In genomic region chr7:8135417-8135816, GRCh38 we compare ENCODE assay signal across 35 cellular contexts.
DNase-seq lines count a peak whose midpoint lies in the region; ATAC-seq, FAIRE-seq and TF ChIP-seq lines count a peak whose summit lies in the region.
"Had no signal": no experiment of that assay in that cellular context is flagged by ENCODE, and none has a peak within 500 bp of the region (broad histone marks: within the 10 kb centered on the region; RNA-seq: fewer than 3 reads in every experiment).

No MANE protein-coding gene starts in this region.

- POLR2A ChIA-PET in activated CD4-positive, alpha-beta memory T cell treated with anti-CD3 and anti-CD28 coated beads for 36 hours (lab: Charles Lee): interaction anchor here (1.3 to 2.5 kb wide), 2 partner anchors 10 to 165 kb away, joined by 4 to 27 read pairs; no protein-coding TSS in a partner anchor
- POLR2A ChIA-PET in activated CD4-positive, alpha-beta memory T cell treated with anti-CD3 and anti-CD28 coated beads, Interleukin-2, amount 10 ng/mL, durations not matched to agents 7 days and 5 days (lab: Charles Lee): interaction anchor here (1.0 to 6.1 kb wide), 6 partner anchors 8 to 166 kb away, joined by 3 to 51 read pairs (median 4); partner anchors contain the start of gene GLCCI1

- DNase-seq in activated CD4-positive, alpha-beta memory T cell treated with anti-CD3 and anti-CD28 coated beads for 36 hours: no peak
- no peak for DNase-seq in activated CD4-positive, alpha-beta memory T cell treated with anti-CD3 and anti-CD28 coated beads, Interleukin-2, amount 10 ng/mL, durations not matched to agents 7 days and 5 days
- no peak for DNase-seq in GM12892 (ENCODE audit: insufficient read length)
- DNase-seq in activated naive CD8-positive, alpha-beta T cell treated with anti-CD3 and anti-CD28 coated beads for 36 hours: no peak
- DNase-seq in stimulated activated effector memory CD8-positive, alpha-beta T cell treated with anti-CD3 and anti-CD28 coated beads, Interleukin-12 subunit alpha, Interleukin-12 subunit beta, amount 100 ng/mL, for 72 hours (ENCODE audit: low spot score in 2 of 2): no peak
- no peak for DNase-seq in stomach
- DNase-seq: activated CD4-positive, CD25-positive, alpha-beta regulatory T cell; activated naive CD4-positive, alpha-beta T cell treated with anti-CD3 and anti-CD28 coated beads, Interleukin-2, amount 50 U/mL, for 16 hours; anterior cingulate cortex; heart right ventricle; lower lobe of right lung; MG63; naive thymus-derived CD8-positive, alpha-beta T cell; NCI-H2029; NCI-H526; NK-92 treated with Interleukin-12 subunit alpha and Interleukin-12 subunit beta, amount 100 ng/mL, for 24 hours; PC-9; SK-N-SH; stimulated activated CD4-positive, alpha-beta T cell treated with anti-CD3 and anti-CD28 coated beads, Interleukin-15, amount 100 ng/mL, for 24 hours; stimulated activated naive B cell treated with anti-CD40 and anti-IgM and Interleukin-4, amounts not matched to agents 10 μg/mL and 1 μg/mL and 100 μg/mL, for 72 hours; testis had no signal

- H3K27ac Mint-ChIP-seq in activated CD4-positive, alpha-beta memory T cell treated with anti-CD3 and anti-CD28 coated beads for 36 hours: peak overlapping the region; percentile 47
- no peak overlapping the region for H3K27ac Mint-ChIP-seq in activated CD4-positive, alpha-beta memory T cell treated with anti-CD3 and anti-CD28 coated beads, Interleukin-2, amount 10 ng/mL, durations not matched to agents 7 days and 5 days
- peak overlapping the region; percentile 2 for H3K27ac Mint-ChIP-seq in activated naive CD8-positive, alpha-beta T cell treated with anti-CD3 and anti-CD28 coated beads for 36 hours
- no peak overlapping the region for H3K27ac Mint-ChIP-seq in stimulated activated effector memory CD8-positive, alpha-beta T cell treated with anti-CD3 and anti-CD28 coated beads, Interleukin-12 subunit alpha, Interleukin-12 subunit beta, amount 100 ng/mL, for 72 hours
- H3K27ac Mint-ChIP-seq: CD14-positive monocyte had no signal

- no peaks in the 10 kb centered on the region for H3K36me3 Mint-ChIP-seq in activated CD4-positive, alpha-beta memory T cell treated with anti-CD3 and anti-CD28 coated beads for 36 hours
- H3K36me3 Mint-ChIP-seq in activated CD4-positive, alpha-beta memory T cell treated with anti-CD3 and anti-CD28 coated beads, Interleukin-2, amount 10 ng/mL, durations not matched to agents 7 days and 5 days (ENCODE audit: low read depth): no peaks in the 10 kb centered on the region
- no peaks in the 10 kb centered on the region for H3K36me3 Mint-ChIP-seq in activated naive CD8-positive, alpha-beta T cell treated with anti-CD3 and anti-CD28 coated beads for 36 hours
- no peaks in the 10 kb centered on the region for H3K36me3 Mint-ChIP-seq in stimulated activated effector memory CD8-positive, alpha-beta T cell treated with anti-CD3 and anti-CD28 coated beads, Interleukin-12 subunit alpha, Interleukin-12 subunit beta, amount 100 ng/mL, for 72 hours
- H3K36me3 Mint-ChIP-seq: naive thymus-derived CD8-positive, alpha-beta T cell; stimulated activated naive B cell treated with anti-CD40 and anti-IgM and Interleukin-4, amounts not matched to agents 10 μg/mL and 1 μg/mL and 100 μg/mL, for 72 hours had no signal

- TF ChIP-seq CTCF in stomach (IDR thresholded peaks at IDR 0.05): no peak

- peak; percentile 51 for FAIRE-seq in GM12892 (lab: Jason Lieb, UNC)
- FAIRE-seq: A204.1, D721Med, endothelial cell of umbilical vein, frontal cortex, TTC549 had no signal

- H3K4me1 Mint-ChIP-seq in activated CD4-positive, alpha-beta memory T cell treated with anti-CD3 and anti-CD28 coated beads for 36 hours (ENCODE audit: low read depth): peaks cover 58% of the 10 kb centered on the region
- H3K4me1 Mint-ChIP-seq in activated CD4-positive, alpha-beta memory T cell treated with anti-CD3 and anti-CD28 coated beads, Interleukin-2, amount 10 ng/mL, durations not matched to agents 7 days and 5 days: peaks cover 46% of the 10 kb centered on the region
- peaks cover 52% of the 10 kb centered on the region for H3K4me1 Mint-ChIP-seq in activated naive CD8-positive, alpha-beta T cell treated with anti-CD3 and anti-CD28 coated beads for 36 hours
- H3K4me1 Mint-ChIP-seq in stimulated activated effector memory CD8-positive, alpha-beta T cell treated with anti-CD3 and anti-CD28 coated beads, Interleukin-12 subunit alpha, Interleukin-12 subunit beta, amount 100 ng/mL, for 72 hours: peaks cover 54% of the 10 kb centered on the region

- TF ChIP-seq EP300 in stomach (IDR thresholded peaks at IDR 0.05): no peak

- H3K9me3 Mint-ChIP-seq in activated CD4-positive, alpha-beta memory T cell treated with anti-CD3 and anti-CD28 coated beads for 36 hours: no peaks in the 10 kb centered on the region
- H3K9me3 Mint-ChIP-seq in activated CD4-positive, alpha-beta memory T cell treated with anti-CD3 and anti-CD28 coated beads, Interleukin-2, amount 10 ng/mL, durations not matched to agents 7 days and 5 days: no peaks in the 10 kb centered on the region
- peaks cover 1% of the 10 kb centered on the region for H3K9me3 Mint-ChIP-seq in activated naive CD8-positive, alpha-beta T cell treated with anti-CD3 and anti-CD28 coated beads for 36 hours
- no peaks in the 10 kb centered on the region for H3K9me3 Mint-ChIP-seq in stimulated activated effector memory CD8-positive, alpha-beta T cell treated with anti-CD3 and anti-CD28 coated beads, Interleukin-12 subunit alpha, Interleukin-12 subunit beta, amount 100 ng/mL, for 72 hours
- H3K9me3 Mint-ChIP-seq: naive thymus-derived CD8-positive, alpha-beta T cell; stimulated activated naive B cell treated with anti-CD40 and anti-IgM and Interleukin-4, amounts not matched to agents 10 μg/mL and 1 μg/mL and 100 μg/mL, for 72 hours; T-helper 1 cell treated with Interleukin-12 subunit alpha and Interleukin-12 subunit beta and Interleukin-4 antibody, amounts not matched to agents 30 μg/mL and 1 μg/mL, for 36 hours had no signal

- no peak overlapping the region for H3K27ac ChIP-seq in stomach
- H3K27ac ChIP-seq: breast epithelium, HL-60, KMS-11, lower lobe of right lung, PC-9, testis had no signal

- no peaks in the 10 kb centered on the region for H3K27me3 ChIP-seq in stomach
- H3K27me3 ChIP-seq: breast epithelium, heart right ventricle, MG63, testis had no signal

- H3K36me3 ChIP-seq in stomach: peaks cover 0 to 19% (median under 1%) of the 10 kb centered on the region in 4 donors
- H3K36me3 ChIP-seq: breast epithelium, HAP-1, lower lobe of right lung, MG63 had no signal

- intact Hi-C loops in activated CD4-positive, alpha-beta memory T cell treated with anti-CD3 and anti-CD28 coated beads for 36 hours (cut with micrococcal nuclease): loop anchor here (2.0 kb wide), 2 partner anchors 167 to 495 kb away; partner anchors contain the start of genes GLCCI1 and UMAD1
- intact Hi-C loops in stomach (cut with DNase I; ENCODE audit: low total_unique reads): no loop called here

- CTCF ChIA-PET in activated CD4-positive, alpha-beta memory T cell treated with anti-CD3 and anti-CD28 coated beads for 36 hours (lab: Charles Lee): interaction anchor here (0.9 to 1.6 kb wide), 2 partner anchors 10 to 37 kb away, joined by 4 to 6 read pairs; no protein-coding TSS in a partner anchor
- CTCF ChIA-PET in activated CD4-positive, alpha-beta memory T cell treated with anti-CD3 and anti-CD28 coated beads, Interleukin-2, amount 10 ng/mL, durations not matched to agents 7 days and 5 days (lab: Charles Lee): interaction anchor here (1.4 kb wide), 1 partner anchor 10 kb away, joined by 4 read pairs; no protein-coding TSS in a partner anchor

- TF ChIP-seq POLR2A in GM12892 (IDR thresholded peaks at IDR 0.05; ENCODE audit: low read depth, low read length) (no peak), stomach (IDR thresholded peaks at IDR 0.05) (no peak)

- no peaks in the 10 kb centered on the region for H3K27me3 Mint-ChIP-seq in activated CD4-positive, alpha-beta memory T cell treated with anti-CD3 and anti-CD28 coated beads for 36 hours
- no peaks in the 10 kb centered on the region for H3K27me3 Mint-ChIP-seq in activated CD4-positive, alpha-beta memory T cell treated with anti-CD3 and anti-CD28 coated beads, Interleukin-2, amount 10 ng/mL, durations not matched to agents 7 days and 5 days
- H3K27me3 Mint-ChIP-seq in activated naive CD8-positive, alpha-beta T cell treated with anti-CD3 and anti-CD28 coated beads for 36 hours: no peaks in the 10 kb centered on the region
- H3K27me3 Mint-ChIP-seq: naive thymus-derived CD8-positive, alpha-beta T cell; stimulated activated naive B cell treated with anti-CD40 and anti-IgM and Interleukin-4, amounts not matched to agents 10 μg/mL and 1 μg/mL and 100 μg/mL, for 72 hours had no signal

- H3K4me1 ChIP-seq in stomach: no peaks in the 10 kb centered on the region
- H3K4me1 ChIP-seq: breast epithelium, HAP-1, testis had no signal

- ATAC-seq in stimulated activated effector memory CD8-positive, alpha-beta T cell treated with anti-CD3 and anti-CD28 coated beads, Interleukin-12 subunit alpha, Interleukin-12 subunit beta, amount 100 ng/mL, for 72 hours: peak; percentile 78
- ATAC-seq in GM21381 (IDR thresholded peaks at IDR 0.05; ENCODE audit: unreplicated experiment) (no peak), HG02642 (IDR thresholded peaks at IDR 0.05; ENCODE audit: poor library complexity, unreplicated experiment) (no peak)
- ATAC-seq: heart right ventricle; lower lobe of right lung; naive thymus-derived CD8-positive, alpha-beta T cell; Right ventricle myocardium inferior; stimulated activated naive B cell treated with anti-CD40 and anti-IgM and Interleukin-4, amounts not matched to agents 10 μg/mL and 1 μg/mL and 100 μg/mL, for 72 hours had no signal

- WGBS in stomach, 5 donors: 95 to 98% (median 97%) methylated on average over 3 of the region's 3 CpGs

- H3K9me3 ChIP-seq in stomach: no peaks in the 10 kb centered on the region
- H3K9me3 ChIP-seq: breast epithelium, HAP-1, heart right ventricle, lower lobe of right lung, MG63, SK-N-SH, testis had no signal

- no peak overlapping the region for H3K4me3 ChIP-seq in stomach
- H3K4me3 ChIP-seq: breast epithelium, HAP-1, heart right ventricle, lower lobe of right lung, MG63, PC-9, testis had no signal

- H3K4me3 Mint-ChIP-seq in activated CD4-positive, alpha-beta memory T cell treated with anti-CD3 and anti-CD28 coated beads for 36 hours: no peak overlapping the region
- no peak overlapping the region for H3K4me3 Mint-ChIP-seq in activated CD4-positive, alpha-beta memory T cell treated with anti-CD3 and anti-CD28 coated beads, Interleukin-2, amount 10 ng/mL, durations not matched to agents 7 days and 5 days
- no peak overlapping the region for H3K4me3 Mint-ChIP-seq in activated naive CD8-positive, alpha-beta T cell treated with anti-CD3 and anti-CD28 coated beads for 36 hours
- H3K4me3 Mint-ChIP-seq in stimulated activated effector memory CD8-positive, alpha-beta T cell treated with anti-CD3 and anti-CD28 coated beads, Interleukin-12 subunit alpha, Interleukin-12 subunit beta, amount 100 ng/mL, for 72 hours: no peak overlapping the region
- H3K4me3 Mint-ChIP-seq: CD14-positive monocyte; stimulated activated naive B cell treated with anti-CD40 and anti-IgM and Interleukin-4, amounts not matched to agents 10 μg/mL and 1 μg/mL and 100 μg/mL, for 72 hours had no signal

Comparison
In these comparisons a context has a peak if more than half of its experiments do, and no peak if none do; other contexts are left out.
1. H3K27ac Mint-ChIP-seq: peak in activated CD4-positive, alpha-beta memory T cell treated with anti-CD3 and anti-CD28 coated beads for 36 hours (single experiment) and activated naive CD8-positive, alpha-beta T cell treated with anti-CD3 and anti-CD28 coated beads for 36 hours (single experiment); none in activated CD4-positive, alpha-beta memory T cell treated with anti-CD3 and anti-CD28 coated beads, Interleukin-2, amount 10 ng/mL, durations not matched to agents 7 days and 5 days (single experiment) and stimulated activated effector memory CD8-positive, alpha-beta T cell treated with anti-CD3 and anti-CD28 coated beads, Interleukin-12 subunit alpha, Interleukin-12 subunit beta, amount 100 ng/mL, for 72 hours (single experiment).